Comparison of ENCODE assay signal across 14 cellular contexts in the genomic region with DNA sequence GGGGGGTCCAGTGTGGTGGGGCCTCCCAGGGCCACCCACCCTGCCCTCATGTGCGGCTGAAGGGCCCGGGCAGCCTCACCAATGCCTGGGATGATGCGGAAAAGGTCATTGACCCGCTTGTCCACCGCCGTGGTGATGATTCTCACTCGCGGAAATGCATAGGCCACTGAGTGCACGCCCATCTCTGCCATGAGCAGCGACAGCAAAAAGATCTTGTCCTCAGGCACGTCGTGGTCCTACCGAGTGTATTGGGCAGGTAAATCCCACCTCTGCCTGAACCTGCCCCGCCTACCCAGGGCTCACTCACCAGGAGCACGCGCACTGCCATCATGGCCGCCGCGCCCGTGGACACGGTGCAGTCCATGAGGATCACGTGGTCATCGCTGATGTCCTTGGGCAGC. TPM values are rescaled to one million over a fixed set of nuclear protein-coding genes. Genes with fewer than 3 reads are reported as not detected.
DNase-seq lines count a peak whose midpoint lies in the region; ATAC-seq and TF ChIP-seq lines count a peak whose summit lies in the region.
"Had no signal": no experiment of that assay in that cellular context is flagged by ENCODE, and none has a peak within 500 bp of the region (broad histone marks: within the 10 kb centered on the region; RNA-seq: fewer than 3 reads in every experiment).

No MANE protein-coding gene starts in this region.

- CTCF ChIA-PET in WTC11 (lab: Charles Lee) = interaction anchor here (1.2 to 3.6 kb wide), 3 partner anchors 34 to 164 kb away, joined by 3 to 19 read pairs (median 8); partner anchors contain the start of genes PRPF6 and SAMD10

- no peak overlapping the region; a peak in 1 of 22 replicates for H3K27ac ChIP-seq in BLaER1 treated with 17β-estradiol and CSF1 and Interleukin-3, amounts not matched to agents 10 nM and 100 nM
- H3K27ac ChIP-seq in gastroesophageal sphincter = no peak overlapping the region
- H3K27ac ChIP-seq: KMS-11, Peyer's patch, stomach had no signal

- no peak for DNase-seq in WTC11 (ENCODE audit: low spot score)
- no peak for DNase-seq in GM03348 (ENCODE audit: low spot score)
- DNase-seq: activated CD4-positive, alpha-beta T cell treated with anti-CD3 and anti-CD28 coated beads for 1 hour; activated naive CD8-positive, alpha-beta T cell treated with anti-CD3 and anti-CD28 coated beads, Interleukin-2, amount 10 ng/mL, durations not matched to agents 7 days and 5 days; DMS153; NCI-H510A treated with DMSO at 0.1 percent for 48 hours; stomach had no signal

- H3K27me3 ChIP-seq in BLaER1 treated with 17β-estradiol and CSF1 and Interleukin-3, amounts not matched to agents 10 nM and 100 nM = no peaks in the 10 kb centered on the region
- no peaks in the 10 kb centered on the region for H3K27me3 ChIP-seq in gastroesophageal sphincter
- H3K27me3 ChIP-seq: Peyer's patch, stomach had no signal

- H3K4me3 ChIP-seq in BLaER1 treated with 17β-estradiol and CSF1 and Interleukin-3, amounts not matched to agents 10 nM and 100 nM = no peak overlapping the region
- H3K4me3 ChIP-seq in gastroesophageal sphincter = no peak overlapping the region
- H3K4me3 ChIP-seq: Peyer's patch, stomach had no signal

- TF ChIP-seq EP300 in gastroesophageal sphincter (IDR thresholded peaks at IDR 0.05) = no peak

- H3K4me1 ChIP-seq in BLaER1 treated with 17β-estradiol and CSF1 and Interleukin-3, amounts not matched to agents 10 nM and 100 nM = peaks cover 37 to 53% (median 47%) of the 10 kb centered on the region in 10 experiments
- H3K4me1 ChIP-seq in gastroesophageal sphincter = peaks cover 0 to 29% (median 0%) of the 10 kb centered on the region in 3 donors

- no peak overlapping the region for H3K27ac Mint-ChIP-seq in WTC11
- H3K27ac Mint-ChIP-seq: activated naive CD8-positive, alpha-beta T cell treated with anti-CD3 and anti-CD28 coated beads, Interleukin-2, amount 10 ng/mL, durations not matched to agents 7 days and 5 days; natural killer cell treated with Interleukin-12 subunit alpha and Interleukin-12 subunit beta and Interleukin-15 and Interleukin-18, amount 100 ng/mL, for 72 hours had no signal

- TF ChIP-seq CTCF in WTC11 (IDR thresholded peaks at IDR 0.05) (no peak), gastroesophageal sphincter (IDR thresholded peaks at IDR 0.05) (no peak)

- H3K4me3 Mint-ChIP-seq in WTC11 = peak overlapping the region; percentile 59
- H3K4me3 Mint-ChIP-seq: activated naive CD8-positive, alpha-beta T cell treated with anti-CD3 and anti-CD28 coated beads, Interleukin-2, amount 10 ng/mL, durations not matched to agents 7 days and 5 days; natural killer cell treated with Interleukin-12 subunit alpha and Interleukin-12 subunit beta and Interleukin-15 and Interleukin-18, amount 100 ng/mL, for 72 hours had no signal

- TF ChIP-seq POLR2A in gastroesophageal sphincter (IDR thresholded peaks at IDR 0.05) = no peak

- H3K9me3 ChIP-seq in BLaER1 treated with 17β-estradiol and CSF1 and Interleukin-3, amounts not matched to agents 10 nM and 100 nM (replicated peaks in 1 of 11) = no peaks in the 10 kb centered on the region; a peak in 1 of 22 replicates
- no peaks in the 10 kb centered on the region for H3K9me3 ChIP-seq in gastroesophageal sphincter
- H3K9me3 ChIP-seq: Peyer's patch, stomach had no signal

- H4K20me1 ChIP-seq in BLaER1 treated with 17β-estradiol and CSF1 and Interleukin-3, amounts not matched to agents 10 nM and 100 nM = peaks cover 90 to 95% (median 94%) of the 10 kb centered on the region in 11 experiments

- H3K36me3 Mint-ChIP-seq in WTC11 = peaks cover 2% of the 10 kb centered on the region; the same call in 1 of the 2 replicates
- H3K36me3 Mint-ChIP-seq: natural killer cell treated with Interleukin-12 subunit alpha and Interleukin-12 subunit beta and Interleukin-15 and Interleukin-18, amount 100 ng/mL, for 72 hours had no signal

- H3K4me1 Mint-ChIP-seq in WTC11 = peaks cover 6% of the 10 kb centered on the region

- H3K9me3 Mint-ChIP-seq in WTC11 = no peaks in the 10 kb centered on the region
- H3K9me3 Mint-ChIP-seq: activated naive CD8-positive, alpha-beta T cell treated with anti-CD3 and anti-CD28 coated beads, Interleukin-2, amount 10 ng/mL, durations not matched to agents 7 days and 5 days; natural killer cell treated with Interleukin-12 subunit alpha and Interleukin-12 subunit beta and Interleukin-15 and Interleukin-18, amount 100 ng/mL, for 72 hours had no signal

- no CpG with 5 or more reads among the region's 23 CpGs for WGBS in gastroesophageal sphincter (ENCODE audit: low coverage in 1 of 2), 2 donors

- POLR2A ChIA-PET in WTC11 (lab: Charles Lee) = interaction anchor here (1.3 kb wide), 1 partner anchor 16 kb away, joined by 4 read pairs; the partner anchor contains the start of gene UCKL1

- H3K36me3 ChIP-seq in BLaER1 treated with 17β-estradiol and CSF1 and Interleukin-3, amounts not matched to agents 10 nM and 100 nM = peaks cover 70 to 89% (median 87%) of the 10 kb centered on the region in 11 experiments
- peaks cover 0 to 85% of the 10 kb centered on the region in 2 donors for H3K36me3 ChIP-seq in gastroesophageal sphincter

- ATAC-seq in WTC11 = no peak
- no peak for ATAC-seq in gastroesophageal sphincter
- ATAC-seq: left ventricle myocardium superior; natural killer cell treated with Interleukin-12 subunit alpha and Interleukin-12 subunit beta and Interleukin-15 and Interleukin-18, amount 100 ng/mL, for 72 hours; sciatic nerve had no signal

- H3K9ac ChIP-seq in BLaER1 treated with 17β-estradiol and CSF1 and Interleukin-3, amounts not matched to agents 10 nM and 100 nM = no peak overlapping the region
- H3K9ac ChIP-seq: KMS-11 had no signal

- H3K4me2 ChIP-seq in BLaER1 treated with 17β-estradiol and CSF1 and Interleukin-3, amounts not matched to agents 10 nM and 100 nM = peak overlapping the region in 6 of 11 experiments; percentile 69 to 90 (median 85); a peak in 6 of 22 replicates
- H3K4me2 ChIP-seq: KMS-11 had no signal

- H3K27me3 Mint-ChIP-seq in WTC11 (ENCODE audit: low read depth) = no peaks in the 10 kb centered on the region
- H3K27me3 Mint-ChIP-seq: activated naive CD8-positive, alpha-beta T cell treated with anti-CD3 and anti-CD28 coated beads, Interleukin-2, amount 10 ng/mL, durations not matched to agents 7 days and 5 days; natural killer cell treated with Interleukin-12 subunit alpha and Interleukin-12 subunit beta and Interleukin-15 and Interleukin-18, amount 100 ng/mL, for 72 hours had no signal

TF ChIP-seq in WTC11, 78 proteins besides CTCF, POLR2A, EP300 and RAD21 (continues in another document):
- TF ChIP-seq ZNF232 (CRISPR knock-in tag; IDR thresholded peaks at IDR 0.05) = no peak
- no peak for TF ChIP-seq NR3C1 (CRISPR knock-in tag; conservative IDR thresholded peaks at IDR 0.05; ENCODE audit: low read depth)
- TF ChIP-seq E2F4 (CRISPR knock-in tag; IDR thresholded peaks at IDR 0.05; ENCODE audit: borderline replicate concordance, low read depth) = no peak
- no peak for TF ChIP-seq SP1 (CRISPR knock-in tag; conservative IDR thresholded peaks at IDR 0.05)
- no peak for TF ChIP-seq MLX (CRISPR knock-in tag; IDR thresholded peaks at IDR 0.05)
- TF ChIP-seq FOXJ3 (CRISPR knock-in tag; IDR thresholded peaks at IDR 0.05; ENCODE audit: borderline replicate concordance) = no peak
- TF ChIP-seq FOXK1 (CRISPR knock-in tag; IDR thresholded peaks at IDR 0.05) = no peak
- no peak for TF ChIP-seq SOX15 (CRISPR knock-in tag; IDR thresholded peaks at IDR 0.05)
- no peak for TF ChIP-seq EMX1 (CRISPR knock-in tag; IDR thresholded peaks at IDR 0.05)
- no peak for TF ChIP-seq ETV6 (CRISPR knock-in tag; IDR thresholded peaks at IDR 0.05)
- TF ChIP-seq ZNF671 (CRISPR knock-in tag; IDR thresholded peaks at IDR 0.05) = no peak
- no peak for TF ChIP-seq GTF2I (CRISPR knock-in tag; conservative IDR thresholded peaks at IDR 0.05)
- no peak for TF ChIP-seq CREM (CRISPR knock-in tag; IDR thresholded peaks at IDR 0.05)
- TF ChIP-seq, protein P1, sequence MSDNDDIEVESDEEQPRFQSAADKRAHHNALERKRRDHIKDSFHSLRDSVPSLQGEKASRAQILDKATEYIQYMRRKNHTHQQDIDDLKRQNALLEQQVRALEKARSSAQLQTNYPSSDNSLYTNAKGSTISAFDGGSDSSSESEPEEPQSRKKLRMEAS (CRISPR knock-in tag; IDR thresholded peaks at IDR 0.05) = no peak
- TF ChIP-seq MXD4 (CRISPR knock-in tag; IDR thresholded peaks at IDR 0.05; ENCODE audit: borderline replicate concordance) = no peak
- TF ChIP-seq CBFB (CRISPR knock-in tag; IDR thresholded peaks at IDR 0.05; ENCODE audit: low read depth) = no peak

RNA-seq across cellular contexts. Expression of gene UCKL1, which starts 16.1 kb away (rescaled TPM):
- total RNA-seq in WTC11 (2021) (46.8 to 51.2 TPM (median 48.0 TPM) in 3 replicates), gastroesophageal sphincter (10 to 100 TPM; 19.8 to 27.7 (median 22.6) TPM)

RNA-seq across cellular contexts. Expression of gene ZNF512B, which starts 29.7 kb away (rescaled TPM):
- total RNA-seq in WTC11 (2021) (19.9 to 23.3 TPM (median 20.5 TPM) in 3 replicates), gastroesophageal sphincter (10 to 100 TPM in 2 of 4 donors, 1 to 10 TPM in 2; 9.0 to 13.8 (median 10.0) TPM)

RNA-seq across cellular contexts. Expression of gene SAMD10, which starts 39.4 kb away (rescaled TPM):
- total RNA-seq in WTC11 (2021) (4.6 to 6.2 TPM (median 4.8 TPM) in 3 replicates), gastroesophageal sphincter (1 to 10 TPM in 2 of 4 donors, under 1 TPM in 2; 0.62 to 4.6 (median 1.9) TPM)

RNA-seq across cellular contexts. Expression of gene PRPF6, which starts 40.9 kb away (rescaled TPM):
- total RNA-seq in WTC11 (2021) (79.4 to 84.6 TPM (median 80.5 TPM) in 3 replicates), gastroesophageal sphincter (10 to 100 TPM; 53.7 to 73.0 (median 67.6) TPM)

RNA-seq across cellular contexts. Expression of gene DNAJC5, which starts 45.1 kb away (rescaled TPM):
- total RNA-seq in WTC11 (2021) (28.5 to 31.5 TPM (median 29.6 TPM) in 3 replicates), gastroesophageal sphincter (10 to 100 TPM; 44.7 to 70.6 (median 47.6) TPM)
